Comparison of ENCODE assay signal across 20 cellular contexts in genomic region chr9:126569036-126569435, GRCh38.
A peak's percentile ranks its signal among the peaks of the same experiment; 100 is the strongest.
DNase-seq lines count a peak whose midpoint lies in the region; ATAC-seq and TF ChIP-seq lines count a peak whose summit lies in the region.
"Had no signal": no experiment of that assay in that cellular context is flagged by ENCODE, and none has a peak within 500 bp of the region (broad histone marks: within the 10 kb centered on the region; RNA-seq: fewer than 3 reads in every experiment).

No MANE protein-coding gene starts in this region.

- CTCF ChIA-PET in GM10248 (lab: Yijun Ruan, JAX), result interaction anchor here (1.0 to 1.6 kb wide), 4 partner anchors 9 to 70 kb away, joined by 3 to 4 read pairs (median 4); no protein-coding TSS in a partner anchor

- H3K4me3 ChIP-seq in HFF-Myc (replicated peaks; ENCODE audit: low read depth, low read length) (no peak overlapping the region), foreskin fibroblast (ENCODE audit: low read depth in 1 of 2, low read length in 2 of 2) (no peak overlapping the region)
- H3K4me3 ChIP-seq: GM23338, spleen, thoracic aorta had no signal

- DNase-seq in HFF-Myc (ENCODE audit: extremely low read depth, low read depth) (peak; percentile 26), SW480 (ENCODE audit: low spot score) (peak; percentile 29), foreskin fibroblast (peak; percentile 7 to 34), NCI-H82 (lab: John Stamatoyannopoulos, UW) (no peak), GM10248 (ENCODE audit: extremely low spot score) (no peak)
- DNase-seq: activated CD8-positive, alpha-beta memory T cell treated with anti-CD3 and anti-CD28 coated beads for 24 hours; activated naive CD8-positive, alpha-beta T cell treated with anti-CD3 and anti-CD28 coated beads, Interleukin-2, amount 50 U/mL, for 24 hours; BE2C; natural killer cell; NCI-H1694; NCI-H446; SIG-M5; spleen; T-helper 17 cell had no signal

- ATAC-seq in HG02588 (IDR thresholded peaks at IDR 0.05; ENCODE audit: unreplicated experiment) (no peak), HG03439 (IDR thresholded peaks at IDR 0.05; ENCODE audit: unreplicated experiment) (no peak)
- ATAC-seq: activated naive CD8-positive, alpha-beta T cell treated with anti-CD3 and anti-CD28 coated beads, Interleukin-2, amount 50 U/mL, for 24 hours; activated T-helper 17 cell treated with anti-CD3 and anti-CD28 coated beads, Interleukin-2, amount 50 U/mL, for 72 hours; GM23338; natural killer cell; T-helper 17 cell; WTC11 had no signal

- POLR2A ChIA-PET in GM10248 (lab: Yijun Ruan, JAX), result no interaction called here

- TF ChIP-seq CTCF in HFF-Myc (IDR thresholded peaks at IDR 0.05; ENCODE audit: low read depth, low read length, missing control alignments) (no peak), foreskin fibroblast (IDR thresholded peaks at IDR 0.05; ENCODE audit: low read depth, low read length) (no peak), GM10248 (IDR thresholded peaks at IDR 0.05; ENCODE audit: control extremely low read depth, extremely low read depth, low read depth, missing control alignments) (no peak)

Comparison
In these comparisons a context has a peak if more than half of its experiments do, and no peak if none do; other contexts are left out.
1. DNase-seq: peak in HFF-Myc (single experiment), SW480 (single experiment) and foreskin fibroblast (2 of 2); none in NCI-H82 (single experiment) and GM10248 (single experiment).